Comparison of ENCODE assay signal across 6 cellular contexts in the genomic region with DNA sequence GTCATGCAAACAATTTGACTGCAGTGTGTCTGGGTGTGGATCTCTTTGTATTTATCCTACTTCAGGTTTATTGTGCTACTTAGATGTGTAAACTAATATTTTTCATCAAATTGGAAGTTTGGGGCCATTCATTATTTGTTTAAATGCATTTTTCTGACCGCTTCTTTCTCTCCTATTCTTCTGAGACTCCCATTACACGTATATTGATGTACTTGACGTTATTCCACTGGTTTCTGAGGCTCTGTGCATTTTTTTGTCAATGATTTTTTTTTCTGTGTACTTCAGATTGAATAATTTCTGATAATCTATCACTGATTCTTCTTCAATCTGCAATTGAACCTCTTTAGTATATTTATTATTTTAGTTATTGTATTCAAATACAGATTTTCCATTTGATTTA.
"Had no signal": no experiment of that assay in that cellular context is flagged by ENCODE, and none has a peak within 500 bp of the region (broad histone marks: within the 10 kb centered on the region; RNA-seq: fewer than 3 reads in every experiment).

No MANE protein-coding gene starts in this region.

- H3K4me3 ChIP-seq: K562 had no signal

- H3K27ac ChIP-seq: HL-60 had no signal

- DNase-seq: IMR-90, KBM-7 had no signal

- FAIRE-seq: HepG2, HTR-8/SVneo, K562 had no signal
